23 cellular contexts compared by ENCODE assay signal in genomic region chr3:112585782-112586181, GRCh38. TPM values are rescaled to one million over a fixed set of nuclear protein-coding genes. Genes with fewer than 3 reads are reported as not detected.
A peak's percentile ranks its signal among the peaks of the same experiment; 100 is the strongest.
DNase-seq lines count a peak whose midpoint lies in the region; ATAC-seq and TF ChIP-seq lines count a peak whose summit lies in the region.
"Had no signal": no experiment of that assay in that cellular context is flagged by ENCODE, and none has a peak within 500 bp of the region (broad histone marks: within the 10 kb centered on the region; RNA-seq: fewer than 3 reads in every experiment).

No MANE protein-coding gene starts in this region.

- intact Hi-C loops in Caco-2 (cut with micrococcal nuclease; ENCODE audit: unreplicated experiment) (no loop called here), right lobe of liver (cut with DNase I) (no loop called here)

- TF ChIP-seq CTCF in chondrocyte (IDR thresholded peaks at IDR 0.05) = no peak
- TF ChIP-seq CTCF in nephron progenitor cell (IDR thresholded peaks at IDR 0.05) = no peak
- no peak for TF ChIP-seq CTCF in Caco-2 (IDR thresholded peaks at IDR 0.05; ENCODE audit: insufficient read depth in 1 of 2, low read depth in 1 of 2, low read length in 1 of 2, severe bottlenecking in 1 of 2, unreplicated experiment in 1 of 2)
- TF ChIP-seq CTCF in right lobe of liver (IDR thresholded peaks at IDR 0.05) = no peak

- H3K36me3 ChIP-seq in CD4-positive, CD25-positive, alpha-beta regulatory T cell (ENCODE audit: control insufficient read depth, insufficient read depth, low read length) = peaks cover 54% of the 10 kb centered on the region
- H3K36me3 ChIP-seq in Caco-2 (ENCODE audit: control insufficient read depth, insufficient read depth, low read length) (no peaks in the 10 kb centered on the region), right lobe of liver (peaks cover 0 to 31% (median 3%) of the 10 kb centered on the region in 4 donors)

- no peaks in the 10 kb centered on the region for H3K9me3 Mint-ChIP-seq in CD4-positive, CD25-positive, alpha-beta regulatory T cell
- H3K9me3 Mint-ChIP-seq in IgD-negative memory B cell (no peaks in the 10 kb centered on the region), chondrocyte (ENCODE audit: low read depth) (no peaks in the 10 kb centered on the region), nephron progenitor cell (no peaks in the 10 kb centered on the region), Caco-2 (ENCODE audit: unreplicated experiment) (no peaks in the 10 kb centered on the region)

- H3K4me3 ChIP-seq in CD4-positive, CD25-positive, alpha-beta regulatory T cell (ENCODE audit: low read depth, low read length) = no peak overlapping the region
- H3K4me3 ChIP-seq in Caco-2 (ENCODE audit: low read depth, low read length) = no peak overlapping the region
- no peak overlapping the region for H3K4me3 ChIP-seq in right lobe of liver
- H3K4me3 ChIP-seq: A549 had no signal

- POLR2A ChIA-PET in Caco-2 (lab: Charles Lee) = no interaction called here

- H3K4me1 Mint-ChIP-seq in CD4-positive, CD25-positive, alpha-beta regulatory T cell = peaks cover 0 to 8% (median 5%) of the 10 kb centered on the region in 4 donors
- peaks cover 12 to 22% (median 18%) of the 10 kb centered on the region in 3 donors for H3K4me1 Mint-ChIP-seq in IgD-negative memory B cell
- peaks cover 14% of the 10 kb centered on the region for H3K4me1 Mint-ChIP-seq in chondrocyte (ENCODE audit: low read depth)
- H3K4me1 Mint-ChIP-seq in nephron progenitor cell = no peaks in the 10 kb centered on the region
- H3K4me1 Mint-ChIP-seq in Caco-2 (ENCODE audit: low read depth, unreplicated experiment) = no peaks in the 10 kb centered on the region

- H3K27me3 Mint-ChIP-seq in CD4-positive, CD25-positive, alpha-beta regulatory T cell = no peaks in the 10 kb centered on the region
- H3K27me3 Mint-ChIP-seq in IgD-negative memory B cell (no peaks in the 10 kb centered on the region), chondrocyte (ENCODE audit: low read depth) (no peaks in the 10 kb centered on the region), nephron progenitor cell (ENCODE audit: low read depth, poor library complexity) (no peaks in the 10 kb centered on the region), Caco-2 (ENCODE audit: insufficient read depth, unreplicated experiment) (no peaks in the 10 kb centered on the region)

- H3K36me3 Mint-ChIP-seq in CD4-positive, CD25-positive, alpha-beta regulatory T cell = peaks cover 65% of the 10 kb centered on the region
- H3K36me3 Mint-ChIP-seq in IgD-negative memory B cell (peaks cover 22% of the 10 kb centered on the region), chondrocyte (ENCODE audit: low read depth) (peaks cover 7% of the 10 kb centered on the region), nephron progenitor cell (ENCODE audit: low read depth) (peaks cover 44% of the 10 kb centered on the region), Caco-2 (ENCODE audit: insufficient read depth, unreplicated experiment) (no peaks in the 10 kb centered on the region)

- peak overlapping the region in 2 of 3 donors; percentile 13 to 34 for H3K27ac Mint-ChIP-seq in CD4-positive, CD25-positive, alpha-beta regulatory T cell
- H3K27ac Mint-ChIP-seq in IgD-negative memory B cell (peak overlapping the region in 2 of 3 donors; percentile 21 to 39), chondrocyte (ENCODE audit: unreplicated experiment) (peak overlapping the region; percentile 59), nephron progenitor cell (peak overlapping the region; percentile 85), Caco-2 (ENCODE audit: unreplicated experiment) (no peak overlapping the region)

- DNase-seq in CD4-positive, CD25-positive, alpha-beta regulatory T cell = no peak
- no peak for DNase-seq in chondrocyte (ENCODE audit: low spot score)
- DNase-seq in nephron progenitor cell = no peak
- no peak for DNase-seq in Caco-2
- no peak for DNase-seq in middle frontal gyrus (ENCODE audit: extremely low spot score, low spot score)
- DNase-seq in right lobe of liver = no peak
- DNase-seq in NCI-H187 treated with DMSO at 0.1 percent for 48 hours (lab: John Stamatoyannopoulos, UW) = no peak
- DNase-seq: DMS 273 treated with DMSO at 0.1 percent for 48 hours, DND-41, GDM1, KBM-7, NCI-H1694 treated with DMSO at 0.1 percent for 48 hours, NCI-H2107, NCI-H510A treated with DMSO at 0.1 percent for 48 hours, NCI-H774, PC-3, RPMI8226, SIG-M5 had no signal

- no peaks in the 10 kb centered on the region for H3K27me3 ChIP-seq in CD4-positive, CD25-positive, alpha-beta regulatory T cell (ENCODE audit: control insufficient read depth, insufficient read depth, low read length)
- no peaks in the 10 kb centered on the region for H3K27me3 ChIP-seq in Caco-2 (replicated peaks; ENCODE audit: control insufficient read depth, insufficient read depth, low read length)
- H3K27me3 ChIP-seq in right lobe of liver = no peaks in the 10 kb centered on the region

- no peak for TF ChIP-seq POLR2A in right lobe of liver (IDR thresholded peaks at IDR 0.05)

- H3K4me3 Mint-ChIP-seq in CD4-positive, CD25-positive, alpha-beta regulatory T cell = no peak overlapping the region
- no peak overlapping the region for H3K4me3 Mint-ChIP-seq in IgD-negative memory B cell
- no peak overlapping the region for H3K4me3 Mint-ChIP-seq in chondrocyte (ENCODE audit: unreplicated experiment)
- no peak overlapping the region for H3K4me3 Mint-ChIP-seq in nephron progenitor cell
- no peak overlapping the region for H3K4me3 Mint-ChIP-seq in Caco-2 (ENCODE audit: unreplicated experiment)

- CTCF ChIA-PET in Caco-2 (lab: Charles Lee) = no interaction called here

- H3K9me3 ChIP-seq in CD4-positive, CD25-positive, alpha-beta regulatory T cell (ENCODE audit: control insufficient read depth in 2 of 2, low read length in 2 of 2) = no peaks in the 10 kb centered on the region
- H3K9me3 ChIP-seq in Caco-2 (no peaks in the 10 kb centered on the region), right lobe of liver (no peaks in the 10 kb centered on the region)
- H3K9me3 ChIP-seq: A549 had no signal

- no peaks in the 10 kb centered on the region for H3K4me1 ChIP-seq in CD4-positive, CD25-positive, alpha-beta regulatory T cell (ENCODE audit: control insufficient read depth, insufficient read depth, low read length, poor library complexity, severe bottlenecking)
- H3K4me1 ChIP-seq in Caco-2 (no peaks in the 10 kb centered on the region), right lobe of liver (no peaks in the 10 kb centered on the region)
- H3K4me1 ChIP-seq: A549 had no signal

- no TSS peak for BruUV-seq in Caco-2 (replicated peaks; lab: Mats Ljungman, UMichigan)

- H3K27ac ChIP-seq in CD4-positive, CD25-positive, alpha-beta regulatory T cell (ENCODE audit: insufficient read depth, low read length, poor library complexity, severe bottlenecking) = no peak overlapping the region
- H3K27ac ChIP-seq in right lobe of liver = no peak overlapping the region
- H3K27ac ChIP-seq: A549, C4-2B had no signal

- ATAC-seq in CD4-positive, CD25-positive, alpha-beta regulatory T cell (ENCODE audit: low read depth in 2 of 2) = no peak
- no peak for ATAC-seq in right lobe of liver
- ATAC-seq: A549, HCT116, PC-3, SK-N-SH treated with all-trans-retinoic acid at 6 μM for 48 hours had no signal

RNA-seq across cellular contexts. Expression of gene SLC35A5, which starts 23.9 kb away (rescaled TPM):
- total RNA-seq in CD4-positive, CD25-positive, alpha-beta regulatory T cell = 9.7 TPM
- 10 to 100 TPM; 21.1 to 27.0 (median 25.6) TPM for polyA plus RNA-seq in CD4-positive, CD25-positive, alpha-beta regulatory T cell
- 28.0 TPM for polyA plus RNA-seq in IgD-negative memory B cell
- total RNA-seq in chondrocyte = 39.8 to 46.4 TPM (median 45.8 TPM) in 3 replicates
- 18.6 and 19.1 TPM in 2 replicates for total RNA-seq in Caco-2 (2022)
- 10 to 100 TPM; 12.2 to 24.0 (median 17.7) TPM for total RNA-seq in right lobe of liver

RNA-seq across cellular contexts. Expression of gene ATG3, which starts 24.0 kb away (rescaled TPM):
- 52.4 TPM for total RNA-seq in CD4-positive, CD25-positive, alpha-beta regulatory T cell
- polyA plus RNA-seq in CD4-positive, CD25-positive, alpha-beta regulatory T cell = 100 to 1,000 TPM in 1 of 4 donors, 10 to 100 TPM in 3; 84.5 to 123 (median 92.9) TPM
- 61.7 TPM for polyA plus RNA-seq in IgD-negative memory B cell
- total RNA-seq in chondrocyte (41.2 to 48.7 TPM (median 42.7 TPM) in 3 replicates), Caco-2 (2022) (50.7 and 52.3 TPM in 2 replicates), right lobe of liver (10 to 100 TPM; 19.9 to 57.8 (median 27.1) TPM)

RNA-seq across cellular contexts. Expression of gene CCDC80, which starts 55.2 kb away (rescaled TPM):
- not detected for total RNA-seq in CD4-positive, CD25-positive, alpha-beta regulatory T cell
- polyA plus RNA-seq in CD4-positive, CD25-positive, alpha-beta regulatory T cell = under 1 TPM in 3 of 4 donors, not detected in 1; 0.05 to 0.10 (median 0.07) TPM
- polyA plus RNA-seq in IgD-negative memory B cell = 0.14 TPM
- 1,151 to 1,607 TPM (median 1,574 TPM) in 3 replicates for total RNA-seq in chondrocyte
- 19.4 and 26.2 TPM in 2 replicates for total RNA-seq in Caco-2 (2022)
- 1 to 10 TPM in 4 of 6 experiments, under 1 TPM in 2; 0.55 to 5.8 (median 1.3) TPM for total RNA-seq in right lobe of liver

Comparison
In these comparisons a context has a peak if more than half of its experiments do, and no peak if none do; other contexts are left out.
1. RNA of gene CCDC80, which starts 55.2 kb away (total RNA-seq): 1,151 to 1,607 TPM in chondrocyte; 19.4 to 26.2 TPM in Caco-2, 0.55 to 5.8 TPM in right lobe of liver and not detected in CD4-positive, CD25-positive, alpha-beta regulatory T cell (single experiment); every median in the first group is over 10 times any median in the second.